In genomic region chr13:104975272-104975671, GRCh38 we compare ENCODE assay signal across 16 cellular contexts.
DNase-seq lines count a peak whose midpoint lies in the region; ATAC-seq and TF ChIP-seq lines count a peak whose summit lies in the region.
"Had no signal": no experiment of that assay in that cellular context is flagged by ENCODE, and none has a peak within 500 bp of the region (broad histone marks: within the 10 kb centered on the region; RNA-seq: fewer than 3 reads in every experiment).

No MANE protein-coding gene starts in this region.

- H3K9me3 Mint-ChIP-seq in CD8-positive, alpha-beta memory T cell: peaks cover 0 to 3% (median 0%) of the 10 kb centered on the region in 5 donors
- H3K9me3 Mint-ChIP-seq in CD4-positive, alpha-beta T cell: no peaks in the 10 kb centered on the region
- H3K9me3 Mint-ChIP-seq: activated CD4-positive, alpha-beta T cell treated with anti-CD3 and anti-CD28 coated beads, Interleukin-2, amount 10 ng/mL, durations not matched to agents 7 days and 5 days had no signal

- POLR2A ChIA-PET in CD8-positive, alpha-beta memory T cell (lab: Charles Lee): no interaction called here
- POLR2A ChIA-PET in CD4-positive, alpha-beta T cell (lab: Charles Lee): no interaction called here

- intact Hi-C loops in CD4-positive, alpha-beta T cell (cut with DNase I, micrococcal nuclease): no loop called here

- peak; percentile 56 for DNase-seq in MV-4-11 (lab: John Stamatoyannopoulos, UW)
- DNase-seq in NCI-H128 (lab: John Stamatoyannopoulos, UW; ENCODE audit: unreplicated experiment): no peak
- no peak for DNase-seq in CD8-positive, alpha-beta memory T cell
- DNase-seq in CD4-positive, alpha-beta T cell: no peak
- no peak for DNase-seq in NCI-H1105 treated with DMSO at 0.1 percent for 48 hours (lab: John Stamatoyannopoulos, UW)
- DNase-seq: activated CD4-positive, alpha-beta T cell treated with anti-CD3 and anti-CD28 coated beads, Interleukin-2, amount 10 ng/mL, durations not matched to agents 7 days and 5 days; BE2C; EL; NCI-H1092 treated with DMSO at 0.1 percent for 48 hours; NCI-H524; T1000 had no signal

- H3K36me3 Mint-ChIP-seq in CD8-positive, alpha-beta memory T cell: no peaks in the 10 kb centered on the region
- H3K36me3 Mint-ChIP-seq in CD4-positive, alpha-beta T cell (ENCODE audit: low read depth): no peaks in the 10 kb centered on the region

- H3K9me3 ChIP-seq in CD8-positive, alpha-beta memory T cell (ENCODE audit: low read length): no peaks in the 10 kb centered on the region
- H3K9me3 ChIP-seq in CD4-positive, alpha-beta T cell (ENCODE audit: control insufficient read depth, low read length): no peaks in the 10 kb centered on the region
- H3K9me3 ChIP-seq: BE2C, neutrophil had no signal

- ATAC-seq in GM18511 (IDR thresholded peaks at IDR 0.05; ENCODE audit: unreplicated experiment): peak; percentile 74
- ATAC-seq in GM21526 (IDR thresholded peaks at IDR 0.05; ENCODE audit: low FRiP score, unreplicated experiment): peak; percentile 72
- peak; percentile 55 for ATAC-seq in HG03039 (IDR thresholded peaks at IDR 0.05; ENCODE audit: unreplicated experiment)
- ATAC-seq in CD4-positive, alpha-beta T cell (ENCODE audit: poor library complexity): no peak
- ATAC-seq: HCT116 had no signal

- H3K27ac ChIP-seq in CD8-positive, alpha-beta memory T cell (ENCODE audit: low read depth, low read length): no peak overlapping the region
- H3K27ac ChIP-seq in CD4-positive, alpha-beta T cell (ENCODE audit: low read depth, low read length): no peak overlapping the region
- H3K27ac ChIP-seq: neutrophil had no signal

- no peaks in the 10 kb centered on the region for H3K4me1 ChIP-seq in CD8-positive, alpha-beta memory T cell (ENCODE audit: insufficient read depth, low read length)
- H3K4me1 ChIP-seq: BE2C had no signal

- TF ChIP-seq CTCF in CD4-positive, alpha-beta T cell (IDR thresholded peaks at IDR 0.05): no peak

- no peak overlapping the region for H3K27ac Mint-ChIP-seq in CD8-positive, alpha-beta memory T cell
- H3K27ac Mint-ChIP-seq in CD4-positive, alpha-beta T cell: no peak overlapping the region
- H3K27ac Mint-ChIP-seq: activated CD4-positive, alpha-beta T cell treated with anti-CD3 and anti-CD28 coated beads, Interleukin-2, amount 10 ng/mL, durations not matched to agents 7 days and 5 days had no signal

- H3K36me3 ChIP-seq in CD8-positive, alpha-beta memory T cell (ENCODE audit: insufficient read depth, low read length): no peaks in the 10 kb centered on the region
- H3K36me3 ChIP-seq: BE2C, neutrophil had no signal

- no peak overlapping the region for H3K4me3 ChIP-seq in CD8-positive, alpha-beta memory T cell (ENCODE audit: low read length)

- peaks cover 0 to 1% (median 0%) of the 10 kb centered on the region in 3 donors for H3K4me1 Mint-ChIP-seq in CD8-positive, alpha-beta memory T cell
- peaks cover 22% of the 10 kb centered on the region for H3K4me1 Mint-ChIP-seq in CD4-positive, alpha-beta T cell (ENCODE audit: low read depth)

- no peaks in the 10 kb centered on the region for H3K27me3 Mint-ChIP-seq in CD8-positive, alpha-beta memory T cell
- no peaks in the 10 kb centered on the region for H3K27me3 Mint-ChIP-seq in CD4-positive, alpha-beta T cell
- H3K27me3 Mint-ChIP-seq: activated CD4-positive, alpha-beta T cell treated with anti-CD3 and anti-CD28 coated beads, Interleukin-2, amount 10 ng/mL, durations not matched to agents 7 days and 5 days had no signal

- CTCF ChIA-PET in CD8-positive, alpha-beta memory T cell (lab: Charles Lee): no interaction called here
- CTCF ChIA-PET in CD4-positive, alpha-beta T cell (lab: Charles Lee): no interaction called here

- H3K4me3 Mint-ChIP-seq in CD8-positive, alpha-beta memory T cell: no peak overlapping the region
- no peak overlapping the region for H3K4me3 Mint-ChIP-seq in CD4-positive, alpha-beta T cell
- H3K4me3 Mint-ChIP-seq: activated CD4-positive, alpha-beta T cell treated with anti-CD3 and anti-CD28 coated beads, Interleukin-2, amount 10 ng/mL, durations not matched to agents 7 days and 5 days had no signal

- H3K27me3 ChIP-seq in CD8-positive, alpha-beta memory T cell (ENCODE audit: insufficient read depth, low read length, poor library complexity, severe bottlenecking): no peaks in the 10 kb centered on the region
- H3K27me3 ChIP-seq in CD4-positive, alpha-beta T cell (ENCODE audit: control insufficient read depth, insufficient read depth, low read length): no peaks in the 10 kb centered on the region
- H3K27me3 ChIP-seq: BE2C, neutrophil had no signal
